In the genomic region with DNA sequence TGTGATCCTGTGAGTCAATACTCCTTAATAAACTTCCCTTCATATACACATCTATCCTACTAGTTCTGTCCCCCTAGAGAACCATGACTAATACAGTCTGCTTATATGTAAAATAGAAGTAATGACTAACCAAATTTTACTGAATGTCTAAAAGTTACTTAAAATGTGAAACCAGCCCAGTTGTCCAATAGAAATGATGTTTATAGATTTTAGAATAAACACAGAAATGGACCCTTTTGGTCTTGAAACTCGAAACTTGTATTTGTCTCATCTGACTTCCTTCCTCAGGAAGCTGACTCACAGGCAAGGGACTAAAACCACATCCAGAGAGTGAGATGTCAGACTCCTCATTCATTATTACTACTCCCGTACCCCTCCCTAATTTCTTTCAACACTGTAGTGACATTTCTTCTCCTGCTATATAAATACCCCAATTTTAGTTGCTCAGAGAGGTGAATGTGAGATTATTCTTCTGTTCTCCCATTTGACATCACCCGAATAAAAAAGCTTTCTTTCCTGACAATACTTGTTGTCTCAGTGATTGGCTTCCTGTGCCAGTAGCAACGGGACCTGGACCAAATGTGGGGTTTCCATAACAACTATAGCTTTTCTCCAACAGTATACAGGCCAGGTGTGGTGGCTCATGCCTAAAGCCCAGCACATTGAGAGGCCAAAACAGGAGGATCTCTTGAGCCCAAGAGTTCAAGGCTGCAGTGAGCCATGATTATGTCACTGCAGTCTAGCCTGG, we compare ENCODE assay signal across 10 cellular contexts.
DNase-seq lines count a peak whose midpoint lies in the region; ATAC-seq and TF ChIP-seq lines count a peak whose summit lies in the region.
"Had no signal": no experiment of that assay in that cellular context is flagged by ENCODE, and none has a peak within 500 bp of the region (broad histone marks: within the 10 kb centered on the region; RNA-seq: fewer than 3 reads in every experiment).

No MANE protein-coding gene starts in this region.

- DNase-seq in activated CD4-positive, alpha-beta T cell treated with anti-CD3 and anti-CD28 coated beads for 36 hours: no peak
- DNase-seq in activated CD4-positive, alpha-beta T cell treated with anti-CD3 and anti-CD28 coated beads, Interleukin-2, amount 50 U/mL, for 48 hours: no peak
- no peak for DNase-seq in activated CD8-positive, alpha-beta T cell treated with anti-CD3 and anti-CD28 coated beads for 36 hours
- DNase-seq in renal cortical epithelial cell (ENCODE audit: low read depth): peak; percentile 23
- no peak for DNase-seq in C1 segment of cervical spinal cord (lab: John Stamatoyannopoulos, UW)
- no peak for DNase-seq in amygdala (lab: John Stamatoyannopoulos, UW)
- no peak for DNase-seq in GM13977 (ENCODE audit: low spot score)
- DNase-seq: ACHN had no signal

- in situ Hi-C loops in GM13977 (cut with MboI; ENCODE audit: low pct_unique_long_range_greater_than_20kb, low sequenced_read_pairs, unreplicated experiment): no loop called here

- CTCF ChIA-PET in activated CD4-positive, alpha-beta T cell treated with anti-CD3 and anti-CD28 coated beads for 36 hours (lab: Charles Lee): no interaction called here
- CTCF ChIA-PET in activated CD8-positive, alpha-beta T cell treated with anti-CD3 and anti-CD28 coated beads for 36 hours (lab: Charles Lee): no interaction called here

- H3K27me3 Mint-ChIP-seq in activated CD4-positive, alpha-beta T cell treated with anti-CD3 and anti-CD28 coated beads for 36 hours: no peaks in the 10 kb centered on the region
- H3K27me3 Mint-ChIP-seq in activated CD8-positive, alpha-beta T cell treated with anti-CD3 and anti-CD28 coated beads for 36 hours: no peaks in the 10 kb centered on the region

- peak; percentile 55 for ATAC-seq in activated CD4-positive, alpha-beta T cell treated with anti-CD3 and anti-CD28 coated beads for 36 hours
- peak; percentile 75 for ATAC-seq in HG03342 (IDR thresholded peaks at IDR 0.05; ENCODE audit: unreplicated experiment)
- peak; percentile 67 for ATAC-seq in activated CD8-positive, alpha-beta T cell treated with anti-CD3 and anti-CD28 coated beads for 36 hours
- ATAC-seq: Right ventricle myocardium inferior had no signal

- no peaks in the 10 kb centered on the region for H3K36me3 Mint-ChIP-seq in activated CD4-positive, alpha-beta T cell treated with anti-CD3 and anti-CD28 coated beads for 36 hours (ENCODE audit: low read depth)
- H3K36me3 Mint-ChIP-seq in activated CD8-positive, alpha-beta T cell treated with anti-CD3 and anti-CD28 coated beads for 36 hours (ENCODE audit: low read depth): no peaks in the 10 kb centered on the region

- TF ChIP-seq CTCF in activated CD8-positive, alpha-beta T cell treated with anti-CD3 and anti-CD28 coated beads for 36 hours (IDR thresholded peaks at IDR 0.05): no peak
- no peak for TF ChIP-seq CTCF in GM13977 (IDR thresholded peaks at IDR 0.05; ENCODE audit: extremely low read depth, insufficient read depth, missing control alignments)

- H3K4me1 Mint-ChIP-seq in activated CD4-positive, alpha-beta T cell treated with anti-CD3 and anti-CD28 coated beads for 36 hours: no peaks in the 10 kb centered on the region
- H3K4me1 Mint-ChIP-seq in activated CD8-positive, alpha-beta T cell treated with anti-CD3 and anti-CD28 coated beads for 36 hours (ENCODE audit: low read depth): peaks cover 7% of the 10 kb centered on the region

- no peak overlapping the region for H3K27ac Mint-ChIP-seq in activated CD4-positive, alpha-beta T cell treated with anti-CD3 and anti-CD28 coated beads for 36 hours
- no peak overlapping the region for H3K27ac Mint-ChIP-seq in activated CD8-positive, alpha-beta T cell treated with anti-CD3 and anti-CD28 coated beads for 36 hours

- intact Hi-C loops in activated CD4-positive, alpha-beta T cell treated with anti-CD3 and anti-CD28 coated beads for 36 hours (cut with DNase I, micrococcal nuclease): no loop called here
- intact Hi-C loops in activated CD8-positive, alpha-beta T cell treated with anti-CD3 and anti-CD28 coated beads for 36 hours (cut with micrococcal nuclease): no loop called here

- POLR2A ChIA-PET in activated CD4-positive, alpha-beta T cell treated with anti-CD3 and anti-CD28 coated beads for 36 hours (lab: Charles Lee): no interaction called here
- POLR2A ChIA-PET in activated CD8-positive, alpha-beta T cell treated with anti-CD3 and anti-CD28 coated beads for 36 hours (lab: Charles Lee): no interaction called here

- H3K9me3 Mint-ChIP-seq in activated CD4-positive, alpha-beta T cell treated with anti-CD3 and anti-CD28 coated beads for 36 hours (ENCODE audit: low read depth): peaks cover 16% of the 10 kb centered on the region
- H3K9me3 Mint-ChIP-seq in activated CD8-positive, alpha-beta T cell treated with anti-CD3 and anti-CD28 coated beads for 36 hours: peaks cover 23% of the 10 kb centered on the region

- no peak overlapping the region for H3K4me3 Mint-ChIP-seq in activated CD4-positive, alpha-beta T cell treated with anti-CD3 and anti-CD28 coated beads for 36 hours
- H3K4me3 Mint-ChIP-seq in activated CD8-positive, alpha-beta T cell treated with anti-CD3 and anti-CD28 coated beads for 36 hours: no peak overlapping the region
